In genomic region chr5:122942164-122942914, GRCh38 we compare ENCODE assay signal across 11 cellular contexts.
DNase-seq lines count a peak whose midpoint lies in the region; ATAC-seq and TF ChIP-seq lines count a peak whose summit lies in the region.
"Had no signal": no experiment of that assay in that cellular context is flagged by ENCODE, and none has a peak within 500 bp of the region (broad histone marks: within the 10 kb centered on the region; RNA-seq: fewer than 3 reads in every experiment).

No MANE protein-coding gene starts in this region.

- H3K9me2 ChIP-seq in OCI-LY7 (ENCODE audit: insufficient read depth, low read length): no peaks in the 10 kb centered on the region

- no peak for ATAC-seq in body of pancreas

- no peak overlapping the region for H2AFZ ChIP-seq in OCI-LY7 (ENCODE audit: low read length)
- no peak overlapping the region for H2AFZ ChIP-seq in smooth muscle cell (ENCODE audit: low read depth)
- H2AFZ ChIP-seq: parathyroid adenoma had no signal

- H3K36me3 ChIP-seq in A673 (ENCODE audit: insufficient read depth, low read length, poor library complexity, severe bottlenecking) (no peaks in the 10 kb centered on the region), OCI-LY7 (ENCODE audit: insufficient read depth, low read length) (no peaks in the 10 kb centered on the region), smooth muscle cell (ENCODE audit: low read depth) (peaks cover 3% of the 10 kb centered on the region), body of pancreas (replicated peaks in 1 of 2; ENCODE audit: insufficient read depth in 1 of 2, low read depth in 2 of 2) (no peaks in the 10 kb centered on the region)

- WGBS in smooth muscle cell (ENCODE audit: low lambda C conversion rate): 42% methylated on average over 8 of the region's 8 CpGs
- 69 to 77% methylated on average over 8 of the region's 8 CpGs for WGBS in body of pancreas, 2 donors

- H3K27ac ChIP-seq in A673 (ENCODE audit: low read depth, low read length, poor library complexity, severe bottlenecking): no peak overlapping the region
- H3K27ac ChIP-seq in OCI-LY7 (ENCODE audit: low read depth, low read length, poor library complexity, severe bottlenecking): no peak overlapping the region
- no peak overlapping the region for H3K27ac ChIP-seq in smooth muscle cell (ENCODE audit: low read depth)
- no peak overlapping the region for H3K27ac ChIP-seq in body of pancreas
- H3K27ac ChIP-seq: parathyroid adenoma had no signal

- CTCF ChIA-PET in A673 (lab: Charles Lee) (no interaction called here), OCI-LY7 (lab: Charles Lee; ENCODE audit: unreplicated experiment) (no interaction called here)

- DNase-seq in A673 (ENCODE audit: low spot score): peak; percentile 28
- peak; percentile 53 for DNase-seq in LHCN-M2 (ENCODE audit: low read depth)
- DNase-seq in SW480 (ENCODE audit: low spot score): peak; percentile 4
- DNase-seq in fibroblast of the aortic adventitia (ENCODE audit: low read depth): peak; percentile 81
- no peak for DNase-seq in OCI-LY7 (ENCODE audit: low spot score)
- no peak for DNase-seq in SIG-M5 treated with dmso at 0.1 percent for 504 hours (lab: John Stamatoyannopoulos, UW; ENCODE audit: unreplicated experiment)
- no peak for DNase-seq in smooth muscle cell (lab: John Stamatoyannopoulos, UW; ENCODE audit: unreplicated experiment)
- no peak for DNase-seq in body of pancreas
- DNase-seq: left ventricle myocardium superior; stimulated activated CD4-positive, alpha-beta T cell treated with anti-CD3 and anti-CD28 coated beads, Interleukin-4, amount 100 ng/mL, for 4 hours had no signal

- H3F3A ChIP-seq in smooth muscle cell (ENCODE audit: low read depth): no peaks in the 10 kb centered on the region

- no peak overlapping the region for H3K4me2 ChIP-seq in OCI-LY7 (ENCODE audit: low read length)
- H3K4me2 ChIP-seq in smooth muscle cell: no peak overlapping the region

- POLR2A ChIA-PET in A673 (lab: Charles Lee; ENCODE audit: low non-redundant PET): no interaction called here
- POLR2A ChIA-PET in OCI-LY7 (lab: Charles Lee): interaction anchor here (0.6 kb wide), 1 partner anchor 237 kb away, joined by 3 read pairs; no protein-coding TSS in a partner anchor

- H4K20me1 ChIP-seq in OCI-LY7 (ENCODE audit: insufficient read depth, low read length): no peaks in the 10 kb centered on the region
- H4K20me1 ChIP-seq in smooth muscle cell (ENCODE audit: low read depth): peaks cover 18% of the 10 kb centered on the region

- intact Hi-C loops in A673 (cut with micrococcal nuclease; ENCODE audit: unreplicated experiment): no loop called here
- intact Hi-C loops in OCI-LY7 (cut with micrococcal nuclease; ENCODE audit: unreplicated experiment): no loop called here
- intact Hi-C loops in body of pancreas (cut with DNase I): no loop called here

- BruUV-seq in A673 (replicated peaks; lab: Mats Ljungman, UMichigan) (no TSS peak), OCI-LY7 (replicated peaks; lab: Mats Ljungman, UMichigan) (no TSS peak)

- H3K9me3 ChIP-seq in A673 (ENCODE audit: low read depth, low read length, poor library complexity, severe bottlenecking) (no peaks in the 10 kb centered on the region), OCI-LY7 (ENCODE audit: low read length) (no peaks in the 10 kb centered on the region), smooth muscle cell (replicated peaks; ENCODE audit: low read depth) (no peaks in the 10 kb centered on the region), body of pancreas (no peaks in the 10 kb centered on the region)

- no peak overlapping the region for H3K9ac ChIP-seq in smooth muscle cell (ENCODE audit: low read depth)
- H3K9ac ChIP-seq: parathyroid adenoma had no signal

- no peaks in the 10 kb centered on the region for H3K79me2 ChIP-seq in OCI-LY7 (ENCODE audit: insufficient read depth, low read depth, low read length)
- no peaks in the 10 kb centered on the region for H3K79me2 ChIP-seq in smooth muscle cell (ENCODE audit: low read depth)
- H3K79me2 ChIP-seq: parathyroid adenoma had no signal

- H3K4me1 ChIP-seq in A673 (ENCODE audit: insufficient read depth, low read length, poor library complexity, severe bottlenecking): peaks cover 6% of the 10 kb centered on the region
- no peaks in the 10 kb centered on the region for H3K4me1 ChIP-seq in OCI-LY7 (ENCODE audit: insufficient read depth, low read length, poor library complexity, severe bottlenecking)
- no peaks in the 10 kb centered on the region for H3K4me1 ChIP-seq in smooth muscle cell (ENCODE audit: low read depth)
- no peaks in the 10 kb centered on the region for H3K4me1 ChIP-seq in body of pancreas
- H3K4me1 ChIP-seq: parathyroid adenoma had no signal

- H3K27me3 ChIP-seq in A673 (replicated peaks; ENCODE audit: insufficient read depth, low read depth, low read length, poor library complexity) (no peaks in the 10 kb centered on the region), smooth muscle cell (ENCODE audit: low read depth) (no peaks in the 10 kb centered on the region), body of pancreas (no peaks in the 10 kb centered on the region)

- TF ChIP-seq CTCF in A673 (conservative IDR thresholded peaks at IDR 0.05; ENCODE audit: low read depth, low read length): no peak
- no peak for TF ChIP-seq CTCF in fibroblast of the aortic adventitia (IDR thresholded peaks at IDR 0.05; ENCODE audit: insufficient read depth, low read length)
- no peak for TF ChIP-seq CTCF in OCI-LY7 (conservative IDR thresholded peaks at IDR 0.05; ENCODE audit: low read length)
- TF ChIP-seq CTCF in smooth muscle cell (IDR thresholded peaks at IDR 0.05; ENCODE audit: borderline replicate concordance, insufficient read depth, poor library complexity, severe bottlenecking): no peak
- no peak for TF ChIP-seq CTCF in body of pancreas (IDR thresholded peaks at IDR 0.05)

- no peak for TF ChIP-seq POLR2A in body of pancreas (IDR thresholded peaks at IDR 0.05)

- H3K4me3 ChIP-seq in A673 (ENCODE audit: low read depth, low read length, poor library complexity, severe bottlenecking): no peak overlapping the region
- no peak overlapping the region for H3K4me3 ChIP-seq in fibroblast of the aortic adventitia (ENCODE audit: low read depth, low read length)
- H3K4me3 ChIP-seq in OCI-LY7 (ENCODE audit: low read depth, low read length, poor library complexity, severe bottlenecking): no peak overlapping the region
- no peak overlapping the region for H3K4me3 ChIP-seq in smooth muscle cell
- no peak overlapping the region for H3K4me3 ChIP-seq in body of pancreas

Comparison
In these comparisons a context has a peak if more than half of its experiments do, and no peak if none do; other contexts are left out.
1. DNase-seq: peak in A673 (single experiment), LHCN-M2 (single experiment), SW480 (single experiment) and fibroblast of the aortic adventitia (single experiment); none in OCI-LY7 (single experiment), SIG-M5 treated with dmso at 0.1 percent for 504 hours (single experiment), smooth muscle cell (single experiment) and body of pancreas (0 of 4).